Comparison of ENCODE assay signal across 8 cellular contexts in the genomic region with DNA sequence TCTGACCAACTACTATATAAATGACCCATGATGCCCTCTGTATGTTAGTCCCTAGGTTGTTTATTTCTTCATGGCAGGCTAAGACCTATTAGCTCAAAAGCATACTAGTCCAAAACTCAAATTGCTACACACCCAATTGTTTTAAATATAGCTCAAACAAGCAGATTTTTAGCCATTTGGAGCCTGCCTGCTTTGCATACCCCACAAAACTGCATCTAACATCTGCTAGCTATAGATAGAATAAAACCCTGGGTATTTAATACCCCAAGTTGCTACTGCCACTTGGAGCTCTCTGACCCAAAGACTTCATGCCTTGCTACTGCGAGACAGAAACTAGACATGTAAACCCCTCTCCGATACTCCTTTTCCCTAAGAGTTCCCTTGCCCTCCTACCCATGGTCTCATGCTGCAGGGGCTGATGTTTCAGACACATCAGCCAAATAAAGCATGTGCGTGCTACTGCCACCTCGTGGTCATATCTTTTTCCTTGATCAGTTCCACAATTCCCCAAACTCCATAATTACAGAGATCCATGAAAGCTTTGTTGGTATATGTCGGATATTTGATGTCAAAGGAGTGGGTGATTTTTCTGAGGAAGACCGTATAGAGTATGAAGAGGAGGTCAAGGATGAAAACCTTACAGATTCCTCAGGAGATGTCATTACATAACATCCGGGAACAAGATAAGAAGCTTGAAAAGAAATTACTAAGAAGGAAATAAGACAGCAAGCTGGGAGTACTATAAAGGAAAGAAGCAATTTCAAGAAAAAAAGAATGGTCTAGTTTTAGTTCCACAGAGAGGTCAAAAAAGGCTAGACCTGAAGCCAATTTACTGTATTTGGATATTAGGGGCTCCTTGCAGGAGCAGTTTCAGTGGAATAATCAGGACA.
DNase-seq lines count a peak whose midpoint lies in the region; ATAC-seq, FAIRE-seq and TF ChIP-seq lines count a peak whose summit lies in the region.

No MANE protein-coding gene starts in this region.

- H2AFZ ChIP-seq in neural progenitor cell (replicated peaks) = peak overlapping the region; percentile 12

- no peaks in the 10 kb centered on the region for H3K36me3 ChIP-seq in neural progenitor cell

- TF ChIP-seq CTCF in GM12874 (IDR thresholded peaks at IDR 0.05; ENCODE audit: insufficient read depth, low read depth, low read length) (peak; percentile 52), neural progenitor cell (IDR thresholded peaks at IDR 0.05) (peak; percentile 86)

- H3K27me3 Mint-ChIP-seq in neural progenitor cell (ENCODE audit: insufficient read depth, low read depth) = no peaks in the 10 kb centered on the region

- H3K27me3 ChIP-seq in neural progenitor cell = no peaks in the 10 kb centered on the region

- no peaks in the 10 kb centered on the region for H3K79me2 ChIP-seq in neural progenitor cell (ENCODE audit: low read depth)

- no peak overlapping the region for H3K4me3 Mint-ChIP-seq in neural progenitor cell

- H3K9me3 ChIP-seq in neural progenitor cell (ENCODE audit: low read depth) = no peaks in the 10 kb centered on the region

- no peak overlapping the region for H3K4me2 ChIP-seq in neural progenitor cell

- no peaks in the 10 kb centered on the region for H4K20me1 ChIP-seq in neural progenitor cell (ENCODE audit: low read depth)

- ATAC-seq in HG03159 (IDR thresholded peaks at IDR 0.05; ENCODE audit: unreplicated experiment) = peak; percentile 65
- ATAC-seq in esophagus mucosa = peak; percentile 25
- no peak for ATAC-seq in GM18520 (IDR thresholded peaks at IDR 0.05; ENCODE audit: unreplicated experiment)

- H3K4me1 Mint-ChIP-seq in neural progenitor cell = no peaks in the 10 kb centered on the region

- H3K36me3 Mint-ChIP-seq in neural progenitor cell = no peaks in the 10 kb centered on the region

- peaks cover 9% of the 10 kb centered on the region for H3K9me3 Mint-ChIP-seq in neural progenitor cell

- DNase-seq in AG20443 (ENCODE audit: low spot score) (peak; percentile 38), RCC 7860 (ENCODE audit: low spot score) (no peak), neural progenitor cell (ENCODE audit: low spot score) (peak; percentile 78)
- no peak for DNase-seq in activated effector memory CD4-positive, alpha-beta T cell treated with Interleukin-2 at 50 U/mL for 16 hours

- H3F3A ChIP-seq in neural progenitor cell (ENCODE audit: low read depth) = no peaks in the 10 kb centered on the region

- FAIRE-seq in RCC 7860 (lab: Jason Lieb, UNC) = peak; percentile 16

- no peak overlapping the region for H3K4me3 ChIP-seq in neural progenitor cell

- peaks cover 14% of the 10 kb centered on the region for H3K4me1 ChIP-seq in neural progenitor cell

- no peak overlapping the region for H3K9ac ChIP-seq in neural progenitor cell

- no peak overlapping the region for H3K27ac ChIP-seq in neural progenitor cell

- no peak overlapping the region for H3K27ac Mint-ChIP-seq in neural progenitor cell

Comparison
In these comparisons a context has a peak if more than half of its experiments do, and no peak if none do; other contexts are left out.
1. DNase-seq: peak in AG20443 (single experiment) and neural progenitor cell (single experiment); none in RCC 7860 (single experiment) and activated effector memory CD4-positive, alpha-beta T cell treated with Interleukin-2 at 50 U/mL for 16 hours (single experiment).